29 cellular contexts compared by ENCODE assay signal in genomic region chr11:60124802-60125432, GRCh38. TPM values are rescaled to one million over a fixed set of nuclear protein-coding genes. Genes with fewer than 3 reads are reported as not detected.
DNase-seq lines count a peak whose midpoint lies in the region; ATAC-seq, FAIRE-seq and TF ChIP-seq lines count a peak whose summit lies in the region.
"Had no signal": no experiment of that assay in that cellular context is flagged by ENCODE, and none has a peak within 500 bp of the region (broad histone marks: within the 10 kb centered on the region; RNA-seq: fewer than 3 reads in every experiment).

No MANE protein-coding gene starts in this region.

- peak; percentile 71 for DNase-seq in ELF-1 (ENCODE audit: low read depth, low spot score)
- no peak for DNase-seq in RWPE2 (ENCODE audit: low spot score)
- peak; percentile 93 for DNase-seq in endothelial cell of umbilical vein (ENCODE audit: low read depth, low spot score)
- DNase-seq in nephron progenitor cell = no peak
- DNase-seq in NCI-H524 treated with DMSO at 0.1 percent for 48 hours (lab: John Stamatoyannopoulos, UW) = no peak
- DNase-seq in amniotic stem cell (lab: John Stamatoyannopoulos, UW) = no peak
- DNase-seq: activated CD4-positive, alpha-beta T cell treated with anti-CD3 and anti-CD28 coated beads, Interleukin-2, amount 10 ng/mL, durations not matched to agents 7 days and 5 days; activated effector memory CD4-positive, alpha-beta T cell treated with anti-CD3 and anti-CD28 coated beads, Interleukin-2, amount 50 U/mL, for 16 hours; activated naive CD8-positive, alpha-beta T cell treated with anti-CD3 and anti-CD28 coated beads for 36 hours; activated T-cell treated with anti-CD3 and anti-CD28 coated beads, Interleukin-2, amount 50 U/mL, for 1 hour; aorta; left lung; MG63; naive thymus-derived CD4-positive, alpha-beta T cell; NCI-H1105 treated with DMSO at 0.1 percent for 48 hours; NCI-H1930; NCI-H526; Peyer's patch; psoas muscle; stimulated activated CD4-positive, alpha-beta T cell treated with anti-CD3 and anti-CD28 coated beads, Interleukin-4, amount 100 ng/mL, for 24 hours; SW 1271 had no signal

- peak overlapping the region; percentile 9 for H3K27ac Mint-ChIP-seq in nephron progenitor cell
- H3K27ac Mint-ChIP-seq: activated CD4-positive, alpha-beta T cell treated with anti-CD3 and anti-CD28 coated beads, Interleukin-2, amount 10 ng/mL, durations not matched to agents 7 days and 5 days; activated naive CD8-positive, alpha-beta T cell treated with anti-CD3 and anti-CD28 coated beads for 36 hours; naive thymus-derived CD4-positive, alpha-beta T cell; WTC11 had no signal

- peaks cover 13% of the 10 kb centered on the region for H3K4me1 Mint-ChIP-seq in nephron progenitor cell
- H3K4me1 Mint-ChIP-seq: activated CD4-positive, alpha-beta T cell treated with anti-CD3 and anti-CD28 coated beads, Interleukin-2, amount 10 ng/mL, durations not matched to agents 7 days and 5 days; activated naive CD8-positive, alpha-beta T cell treated with anti-CD3 and anti-CD28 coated beads for 36 hours had no signal

- CTCF ChIA-PET in endothelial cell of umbilical vein (lab: Charles Lee) = interaction anchor here (0.8 to 1.3 kb wide), 2 partner anchors 45 to 126 kb away, joined by 3 to 4 read pairs; no protein-coding TSS in a partner anchor

- H3K27me3 ChIP-seq in RWPE2 (ENCODE audit: insufficient read depth, poor library complexity, severe bottlenecking) = no peaks in the 10 kb centered on the region
- no peaks in the 10 kb centered on the region for H3K27me3 ChIP-seq in endothelial cell of umbilical vein (ENCODE audit: control insufficient read depth in 2 of 2, insufficient read depth in 2 of 2, low read length in 2 of 2)
- H3K27me3 ChIP-seq: left lung, MG63, Peyer's patch, tibial nerve had no signal

- no peaks in the 10 kb centered on the region for H3K36me3 ChIP-seq in RWPE2 (ENCODE audit: low read depth)
- H3K36me3 ChIP-seq in endothelial cell of umbilical vein (ENCODE audit: control insufficient read depth in 2 of 2, extremely low read depth in 1 of 2, insufficient read depth in 2 of 2, low read length in 2 of 2) = no peaks in the 10 kb centered on the region
- H3K36me3 ChIP-seq: left lung, MG63, Peyer's patch, tibial nerve had no signal

- POLR2A ChIA-PET in endothelial cell of umbilical vein (lab: Charles Lee) = no interaction called here

- dilution Hi-C loops in endothelial cell of umbilical vein (cut with MboI; ENCODE audit: extremely low pct_ligation_motif_present, low sequenced_read_pairs) = no loop called here

- peak overlapping the region; percentile 42 for H2AFZ ChIP-seq in endothelial cell of umbilical vein (ENCODE audit: low read depth, low read length)

- intact Hi-C loops in endothelial cell of umbilical vein (cut with micrococcal nuclease) = loop anchor here (2.0 kb wide), 1 partner anchor 24 kb away; no protein-coding TSS in a partner anchor

- peaks cover 22% of the 10 kb centered on the region for H3K4me1 ChIP-seq in RWPE2 (ENCODE audit: insufficient read depth, poor library complexity, severe bottlenecking)
- peaks cover 24% of the 10 kb centered on the region for H3K4me1 ChIP-seq in endothelial cell of umbilical vein (ENCODE audit: control insufficient read depth, extremely low read depth, insufficient read depth, low read length)
- H3K4me1 ChIP-seq: Peyer's patch, psoas muscle, tibial nerve had no signal

- H3K79me2 ChIP-seq in endothelial cell of umbilical vein (ENCODE audit: control insufficient read depth, insufficient read depth, low read length) = no peaks in the 10 kb centered on the region

- peak overlapping the region; percentile 19 for H3K9ac ChIP-seq in endothelial cell of umbilical vein (replicated peaks; ENCODE audit: extremely low read depth, insufficient read depth, low read length)
- H3K9ac ChIP-seq: KMS-11 had no signal

- no peaks in the 10 kb centered on the region for H3K9me3 Mint-ChIP-seq in nephron progenitor cell
- H3K9me3 Mint-ChIP-seq: activated CD4-positive, alpha-beta T cell treated with anti-CD3 and anti-CD28 coated beads, Interleukin-2, amount 10 ng/mL, durations not matched to agents 7 days and 5 days; activated naive CD8-positive, alpha-beta T cell treated with anti-CD3 and anti-CD28 coated beads for 36 hours; naive thymus-derived CD4-positive, alpha-beta T cell had no signal

- H3K4me3 ChIP-seq in RWPE2 (ENCODE audit: severe bottlenecking) = no peak overlapping the region
- H3K4me3 ChIP-seq in endothelial cell of umbilical vein (replicated peaks in 1 of 3; ENCODE audit: insufficient read depth in 1 of 3, low read depth in 1 of 3, low read length in 3 of 3) = no peak overlapping the region
- H3K4me3 ChIP-seq: left lung, MG63, Peyer's patch, psoas muscle, tibial nerve had no signal

- H4K20me1 ChIP-seq in endothelial cell of umbilical vein (replicated peaks; ENCODE audit: control insufficient read depth, extremely low read depth, insufficient read depth, low read length) = no peaks in the 10 kb centered on the region

- H3K4me2 ChIP-seq in endothelial cell of umbilical vein (ENCODE audit: insufficient read depth, low read length) = peak overlapping the region; percentile 51
- H3K4me2 ChIP-seq: KMS-11 had no signal

- no peak for ATAC-seq in RWPE2 (ENCODE audit: low read depth)
- ATAC-seq in HG02798 (IDR thresholded peaks at IDR 0.05; ENCODE audit: poor library complexity, unreplicated experiment) = no peak
- ATAC-seq: left lung; naive thymus-derived CD4-positive, alpha-beta T cell; psoas muscle; WTC11 had no signal

- FAIRE-seq in endothelial cell of umbilical vein (lab: Jason Lieb, UNC) = no peak
- FAIRE-seq: HTR-8/SVneo had no signal

- no peaks in the 10 kb centered on the region for H3K9me1 ChIP-seq in endothelial cell of umbilical vein (replicated peaks; ENCODE audit: control insufficient read depth, extremely low read depth, insufficient read depth, low read length)

- no peaks in the 10 kb centered on the region for H3K9me3 ChIP-seq in RWPE2 (ENCODE audit: severe bottlenecking)
- no peaks in the 10 kb centered on the region for H3K9me3 ChIP-seq in endothelial cell of umbilical vein (replicated peaks; ENCODE audit: control insufficient read depth, insufficient read depth, low read length)
- H3K9me3 ChIP-seq: left lung, MG63, Peyer's patch, psoas muscle, tibial nerve had no signal

- TF ChIP-seq POLR2A in endothelial cell of umbilical vein (IDR thresholded peaks at IDR 0.05; ENCODE audit: low read depth, low read length) = no peak

- H3K36me3 Mint-ChIP-seq in nephron progenitor cell (ENCODE audit: low read depth) = no peaks in the 10 kb centered on the region
- H3K36me3 Mint-ChIP-seq: activated naive CD8-positive, alpha-beta T cell treated with anti-CD3 and anti-CD28 coated beads for 36 hours; naive thymus-derived CD4-positive, alpha-beta T cell; WTC11 had no signal

- TF ChIP-seq CTCF in RWPE2 (IDR thresholded peaks at IDR 0.05; ENCODE audit: poor library complexity, severe bottlenecking) (no peak), endothelial cell of umbilical vein (IDR thresholded peaks at IDR 0.05; ENCODE audit: extremely low read depth in 1 of 2, insufficient read depth in 1 of 2, low read depth in 1 of 2, low read length in 2 of 2) (no peak), nephron progenitor cell (IDR thresholded peaks at IDR 0.05) (no peak)

- no peaks in the 10 kb centered on the region for H3K27me3 Mint-ChIP-seq in nephron progenitor cell (ENCODE audit: low read depth, poor library complexity)

- H3K27ac ChIP-seq in RWPE2 (ENCODE audit: poor library complexity, severe bottlenecking) (peak overlapping the region; percentile 74), endothelial cell of umbilical vein (ENCODE audit: insufficient read depth, low read depth, low read length) (peak overlapping the region; percentile 63)
- H3K27ac ChIP-seq: KMS-11, left lung, Peyer's patch, psoas muscle, tibial nerve had no signal

- BruUV-seq in endothelial cell of umbilical vein (replicated peaks; lab: Mats Ljungman, UMichigan) = no TSS peak

- H3K4me3 Mint-ChIP-seq in nephron progenitor cell = no peak overlapping the region
- H3K4me3 Mint-ChIP-seq: activated CD4-positive, alpha-beta T cell treated with anti-CD3 and anti-CD28 coated beads, Interleukin-2, amount 10 ng/mL, durations not matched to agents 7 days and 5 days; activated naive CD8-positive, alpha-beta T cell treated with anti-CD3 and anti-CD28 coated beads for 36 hours; naive thymus-derived CD4-positive, alpha-beta T cell; WTC11 had no signal

TF ChIP-seq in endothelial cell of umbilical vein, 7 proteins besides CTCF, POLR2A, EP300 and RAD21:
- no peak for TF ChIP-seq MYC (IDR thresholded peaks at IDR 0.05; ENCODE audit: low read depth, low read length)
- no peak for TF ChIP-seq MAX (IDR thresholded peaks at IDR 0.05; ENCODE audit: insufficient read depth, insufficient read length)
- no peak for TF ChIP-seq EZH2 (IDR thresholded peaks at IDR 0.05; ENCODE audit: borderline replicate concordance, low read depth, low read length, severe bottlenecking)
- TF ChIP-seq POLR2AphosphoS5 (IDR thresholded peaks at IDR 0.05; ENCODE audit: insufficient read depth, low read depth, low read length) = no peak

RNA-seq across cellular contexts. Expression of gene MS4A2, which starts 36.5 kb away (rescaled TPM):
- not detected in 2 replicates for total RNA-seq in endothelial cell of umbilical vein
- polyA plus RNA-seq in endothelial cell of umbilical vein = not detected in 2 replicates
- not detected in 2 replicates for polyA plus RNA-seq in endothelial cell of umbilical vein (2011; cell fraction: cytosol; rRNA removed)
- polyA plus RNA-seq in endothelial cell of umbilical vein (2011; cell fraction: nucleus; rRNA removed) = 0.08 and 0.18 TPM in 2 replicates
- polyA plus RNA-seq in endothelial cell of umbilical vein (2012) = 0.21 and 0.40 TPM in 2 replicates
- polyA minus RNA-seq in endothelial cell of umbilical vein = not detected in 2 replicates
- polyA minus RNA-seq in endothelial cell of umbilical vein (2011; cell fraction: cytosol; rRNA and poly(A)+ RNA removed) = not detected
- not detected in 2 replicates for polyA minus RNA-seq in endothelial cell of umbilical vein (2011; cell fraction: nucleus; rRNA and poly(A)+ RNA removed)
- total RNA-seq: activated CD4-positive, alpha-beta T cell treated with anti-CD3 and anti-CD28 coated beads, Interleukin-2, amount 10 ng/mL, durations not matched to agents 7 days and 5 days; activated naive CD8-positive, alpha-beta T cell treated with anti-CD3 and anti-CD28 coated beads for 36 hours; G401; H4; WTC11 had no signal
- polyA plus RNA-seq: BJ; naive thymus-derived CD4-positive, alpha-beta T cell had no signal

RNA-seq across cellular contexts. Expression of gene MS4A6A, which starts 58.0 kb away (rescaled TPM):
- total RNA-seq in endothelial cell of umbilical vein = 2.7 and 2.9 TPM in 2 replicates
- polyA plus RNA-seq in endothelial cell of umbilical vein = 4.8 and 5.0 TPM in 2 replicates
- polyA plus RNA-seq in endothelial cell of umbilical vein (2011; cell fraction: cytosol; rRNA removed) = 3.4 and 4.2 TPM in 2 replicates
- polyA plus RNA-seq in endothelial cell of umbilical vein (2011; cell fraction: nucleus; rRNA removed) = 7.7 and 8.5 TPM in 2 replicates
- 5.8 and 86.9 TPM in 2 replicates for polyA plus RNA-seq in endothelial cell of umbilical vein (2012)
- 4.1 and 6.6 TPM in 2 replicates for polyA minus RNA-seq in endothelial cell of umbilical vein
- not detected for polyA minus RNA-seq in endothelial cell of umbilical vein (2011; cell fraction: cytosol; rRNA and poly(A)+ RNA removed)
- 2.4 and 7.1 TPM in 2 replicates for polyA minus RNA-seq in endothelial cell of umbilical vein (2011; cell fraction: nucleus; rRNA and poly(A)+ RNA removed)
- total RNA-seq: activated CD4-positive, alpha-beta T cell treated with anti-CD3 and anti-CD28 coated beads, Interleukin-2, amount 10 ng/mL, durations not matched to agents 7 days and 5 days; activated naive CD8-positive, alpha-beta T cell treated with anti-CD3 and anti-CD28 coated beads for 36 hours; G401; H4 had no signal
- polyA plus RNA-seq: BJ had no signal

Comparison
In these comparisons a context has a peak if more than half of its experiments do, and no peak if none do; other contexts are left out.
1. DNase-seq: peak in ELF-1 (single experiment) and endothelial cell of umbilical vein (single experiment); none in RWPE2 (single experiment), nephron progenitor cell (single experiment), NCI-H524 treated with DMSO at 0.1 percent for 48 hours (single experiment) and amniotic stem cell (single experiment).